In genomic region chr19:46661020-46661731, GRCh38 we compare ENCODE assay signal across 8 cellular contexts. TPM values are rescaled to one million over a fixed set of nuclear protein-coding genes. Genes with fewer than 3 reads are reported as not detected.
DNase-seq lines count a peak whose midpoint lies in the region; ATAC-seq and TF ChIP-seq lines count a peak whose summit lies in the region.

A gene with protein sequence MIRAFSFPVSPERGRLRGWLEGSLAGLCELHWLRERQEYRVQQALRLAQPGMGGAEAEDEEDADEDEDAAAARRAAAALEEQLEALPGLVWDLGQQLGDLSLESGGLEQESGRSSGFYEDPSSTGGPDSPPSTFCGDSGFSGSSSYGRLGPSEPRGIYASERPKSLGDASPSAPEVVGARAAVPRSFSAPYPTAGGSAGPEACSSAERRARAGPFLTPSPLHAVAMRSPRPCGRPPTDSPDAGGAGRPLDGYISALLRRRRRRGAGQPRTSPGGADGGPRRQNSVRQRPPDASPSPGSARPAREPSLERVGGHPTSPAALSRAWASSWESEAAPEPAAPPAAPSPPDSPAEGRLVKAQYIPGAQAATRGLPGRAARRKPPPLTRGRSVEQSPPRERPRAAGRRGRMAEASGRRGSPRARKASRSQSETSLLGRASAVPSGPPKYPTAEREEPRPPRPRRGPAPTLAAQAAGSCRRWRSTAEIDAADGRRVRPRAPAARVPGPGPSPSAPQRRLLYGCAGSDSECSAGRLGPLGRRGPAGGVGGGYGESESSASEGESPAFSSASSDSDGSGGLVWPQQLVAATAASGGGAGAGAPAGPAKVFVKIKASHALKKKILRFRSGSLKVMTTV (minus strand): TSS chr19:46661182. CDS start chr19:46661064, 118 bp downstream.

- WGBS in esophagus, 2 donors = 0 to 1% methylated on average over 41 to 61 of the region's 61 CpGs

- H3K9me3 ChIP-seq in PC-9 (ENCODE audit: insufficient read depth, low read depth) (no peaks in the 10 kb centered on the region), esophagus (ENCODE audit: control insufficient read depth in 2 of 2, insufficient read depth in 1 of 2, low read depth in 1 of 2, low read length in 1 of 2) (no peaks in the 10 kb centered on the region)

- DNase-seq in DMS114 treated with DMSO at 0.1 percent for 48 hours (lab: John Stamatoyannopoulos, UW; ENCODE audit: unreplicated experiment) (peak; percentile 94), KBM-7 (peak; percentile 99), PC-9 (peak; percentile 99 to 100), mucosa of gallbladder (ENCODE audit: low spot score) (peak; percentile 100)
- peak; percentile 100 for DNase-seq in activated T-cell treated with anti-CD3 and anti-CD28 coated beads, Interleukin-2, amount 50 U/mL, for 48 hours
- peak; percentile 99 to 100 for DNase-seq in stimulated activated CD8-positive, alpha-beta memory T cell treated with anti-CD3 and anti-CD28 coated beads, Interleukin-4, amount 100 ng/mL, for 1 hour (ENCODE audit: low read depth in 2 of 2, low spot score in 1 of 2)

- H3K4me1 ChIP-seq in PC-9 (replicated peaks; ENCODE audit: insufficient read depth) (peaks cover 12% of the 10 kb centered on the region), esophagus (ENCODE audit: control insufficient read depth in 2 of 2, insufficient read depth in 2 of 2, low read length in 1 of 2) (peaks cover 0 to 7% of the 10 kb centered on the region in 2 donors)

- peaks cover 17% of the 10 kb centered on the region for H3F3A ChIP-seq in PC-9 (ENCODE audit: insufficient read depth, low read depth)

- H3K27me3 ChIP-seq in PC-9 (ENCODE audit: insufficient read depth, low read depth) (peaks cover 31% of the 10 kb centered on the region), esophagus (ENCODE audit: control insufficient read depth in 1 of 2, insufficient read depth in 2 of 2, low read length in 2 of 2) (peaks cover 0 to 6% of the 10 kb centered on the region in 2 donors)

- H3K4me3 ChIP-seq in PC-9 = peak within 1 kb of the TSS; percentile 59
- peak within 1 kb of the TSS; percentile 43 to 50 for H3K4me3 ChIP-seq in esophagus (ENCODE audit: low read depth in 1 of 2, low read length in 2 of 2)

- CTCF ChIA-PET in PC-9 (lab: Charles Lee) = interaction anchor here (0.6 to 2.0 kb wide), 12 partner anchors 30 to 595 kb away, joined by 3 to 32 read pairs (median 4); no protein-coding TSS in a partner anchor

- H3K4me2 ChIP-seq in PC-9 = peak within 1 kb of the TSS; percentile 93

- no peaks in the 10 kb centered on the region for H3K9me2 ChIP-seq in PC-9 (ENCODE audit: insufficient read depth)

- peak within 1 kb of the TSS; percentile 66 for H2AFZ ChIP-seq in PC-9

- no peaks in the 10 kb centered on the region; the same call in 1 of the 2 replicates for H4K20me1 ChIP-seq in PC-9 (ENCODE audit: insufficient read depth)

- POLR2A ChIA-PET in PC-9 (lab: Charles Lee; ENCODE audit: unreplicated experiment) = interaction anchor here (0.6 to 0.8 kb wide), 4 partner anchors 55 to 1826 kb away, joined by 3 to 16 read pairs (median 3); no protein-coding TSS in a partner anchor

- H3K79me2 ChIP-seq in PC-9 (ENCODE audit: low read depth) = no peaks in the 10 kb centered on the region

- H3K27ac ChIP-seq in PC-9 (no peak within 1 kb of the TSS), esophagus (ENCODE audit: low read depth in 2 of 2, low read length in 1 of 2) (peak within 1 kb of the TSS; percentile 47 to 82)

- peak; percentile 86 for ATAC-seq in GM21737 (IDR thresholded peaks at IDR 0.05; ENCODE audit: unreplicated experiment)

- in situ Hi-C loops in KBM-7 (cut with MboI; ENCODE audit: low pct_unique_long_range_greater_than_20kb, low sequenced_read_pairs) = no loop called here

- no peaks in the 10 kb centered on the region for H3K36me3 ChIP-seq in PC-9 (ENCODE audit: low read depth)
- H3K36me3 ChIP-seq in esophagus (ENCODE audit: control insufficient read depth in 2 of 2, insufficient read depth in 2 of 2, low read length in 1 of 2) = no peaks in the 10 kb centered on the region

- no TSS peak for BruUV-seq in PC-9 (replicated peaks; lab: Mats Ljungman, UMichigan)

- intact Hi-C loops in PC-9 (cut with micrococcal nuclease; ENCODE audit: unreplicated experiment) = loop anchor here (1.0 kb wide), 1 partner anchor 27 kb away; no protein-coding TSS in a partner anchor

- no peak for TF ChIP-seq CTCF in PC-9 (conservative IDR thresholded peaks at IDR 0.05)

RNA-seq across cellular contexts. Expression of the gene that starts here (rescaled TPM):
- total RNA-seq in PC-9 (2021) = 0.13 TPM in 1 of 2 replicates, not detected in the other
- polyA plus RNA-seq in esophagus = 1 to 10 TPM; 1.1 to 3.2 TPM
- 31.0 TPM for total RNA-seq in mucosa of gallbladder

Comparison
In these comparisons a context has a peak if more than half of its experiments do, and no peak if none do; other contexts are left out.
1. RNA of the gene that starts here (total RNA-seq): 31.0 TPM in mucosa of gallbladder (single experiment); 0.13 TPM in PC-9; every median in the first group is over 10 times any median in the second.
2. Peak in DNase-seq, H3K4me3 ChIP-seq and H3K4me2 ChIP-seq in PC-9; RNA of the gene not detected or under 1 TPM.
3. Peak in every context shown above with its lines, with median percentiles within 50 percentile points of each other: DNase-seq.